1 cellular context compared by ENCODE assay signal in genomic region chr14:53217283-53217994, GRCh38.
TF ChIP-seq lines count a peak whose summit lies in the region.

No MANE protein-coding gene starts in this region.

TF ChIP-seq in HepG2, 621 proteins besides CTCF, POLR2A, EP300 and RAD21 (continued from another document and continues in another):
- TF ChIP-seq THAP8 (CRISPR knock-in tag; IDR thresholded peaks at IDR 0.05; ENCODE audit: borderline replicate concordance) (no peak), HNF4A (CRISPR knock-in tag; IDR thresholded peaks at IDR 0.05) (no peak), ZNF17 (CRISPR knock-in tag; IDR thresholded peaks at IDR 0.05) (no peak), ZNF263 (CRISPR knock-in tag; IDR thresholded peaks at IDR 0.05) (no peak), CENPBD1 (CRISPR knock-in tag; IDR thresholded peaks at IDR 0.05; ENCODE audit: borderline replicate concordance, low read depth) (no peak), KMT2A (CRISPR knock-in tag; IDR thresholded peaks at IDR 0.05) (no peak), ZFP36 (IDR thresholded peaks at IDR 0.05; ENCODE audit: borderline replicate concordance, low read depth, low read length, partially characterized antibody) (no peak), ZNF788 (CRISPR knock-in tag; IDR thresholded peaks at IDR 0.05; ENCODE audit: borderline replicate concordance) (peak; percentile 16; the same call in 1 of the 2 replicates), ADNP (CRISPR knock-in tag; IDR thresholded peaks at IDR 0.05) (no peak), ATF4 (CRISPR knock-in tag; IDR thresholded peaks at IDR 0.05) (no peak), ZMAT3 (CRISPR knock-in tag; conservative IDR thresholded peaks at IDR 0.05) (no peak), ETS1 (CRISPR knock-in tag; IDR thresholded peaks at IDR 0.05) (no peak), LCORL (IDR thresholded peaks at IDR 0.05) (no peak), LCORL (CRISPR knock-in tag; IDR thresholded peaks at IDR 0.05) (no peak), ZNF691 (CRISPR knock-in tag; IDR thresholded peaks at IDR 0.05; ENCODE audit: borderline replicate concordance, low read depth) (no peak), ZSCAN29 (CRISPR knock-in tag; conservative IDR thresholded peaks at IDR 0.05) (no peak), ZNF75D (CRISPR knock-in tag; IDR thresholded peaks at IDR 0.05; ENCODE audit: borderline replicate concordance) (no peak), MAFK (conservative IDR thresholded peaks at IDR 0.05 in 1 of 2, IDR thresholded peaks at IDR 0.05 in 1 of 2; ENCODE audit: low read length in 2 of 2) (no peak), ZNF280B (CRISPR knock-in tag; IDR thresholded peaks at IDR 0.05; ENCODE audit: borderline replicate concordance) (peak; percentile 57; the same call in 1 of the 2 replicates), ZNF747 (CRISPR knock-in tag; IDR thresholded peaks at IDR 0.05; ENCODE audit: borderline replicate concordance) (no peak; the same call in 1 of the 2 replicates), EEA1 (CRISPR knock-in tag; IDR thresholded peaks at IDR 0.05; ENCODE audit: borderline replicate concordance) (0 out of 2 replicates have a peak, but pooled peaks have one; percentile 43), SP2 (CRISPR knock-in tag; IDR thresholded peaks at IDR 0.05) (no peak), SOX6 (IDR thresholded peaks at IDR 0.05) (no peak), SOX6 (CRISPR knock-in tag; IDR thresholded peaks at IDR 0.05) (no peak), LBX2 (CRISPR knock-in tag; IDR thresholded peaks at IDR 0.05; ENCODE audit: borderline replicate concordance) (no peak), ZNF619 (CRISPR knock-in tag; IDR thresholded peaks at IDR 0.05) (no peak), JUNB (CRISPR knock-in tag; IDR thresholded peaks at IDR 0.05; ENCODE audit: borderline replicate concordance) (no peak), IKZF5 (CRISPR knock-in tag; IDR thresholded peaks at IDR 0.05) (0 out of 2 replicates have a peak, but pooled peaks have one; percentile 23), THRA (CRISPR knock-in tag; IDR thresholded peaks at IDR 0.05; ENCODE audit: borderline replicate concordance) (peak; percentile 34; the same call in 1 of the 2 replicates), ZNF30 (CRISPR knock-in tag; IDR thresholded peaks at IDR 0.05) (no peak), NR1H2 (CRISPR knock-in tag; IDR thresholded peaks at IDR 0.05; ENCODE audit: borderline replicate concordance, low read depth) (no peak), PHF21A (CRISPR knock-in tag; IDR thresholded peaks at IDR 0.05) (no peak; the same call in 1 of the 2 replicates), GMEB1 (CRISPR knock-in tag; IDR thresholded peaks at IDR 0.05; ENCODE audit: borderline replicate concordance) (no peak; the same call in 1 of the 2 replicates), ZBTB7A (CRISPR knock-in tag; IDR thresholded peaks at IDR 0.05) (0 out of 2 replicates have a peak, but pooled peaks have one; percentile 13), SAP130 (CRISPR knock-in tag; IDR thresholded peaks at IDR 0.05; ENCODE audit: low read depth) (peak; percentile 49; the same call in 1 of the 2 replicates), SNAI1 (CRISPR knock-in tag; IDR thresholded peaks at IDR 0.05; ENCODE audit: borderline replicate concordance) (no peak), SETDB1 (CRISPR knock-in tag; IDR thresholded peaks at IDR 0.05; ENCODE audit: borderline replicate concordance) (no peak), ELF1 (CRISPR knock-in tag; IDR thresholded peaks at IDR 0.05) (peak; percentile 71), ZBTB43 (CRISPR knock-in tag; conservative IDR thresholded peaks at IDR 0.05) (no peak), ZNF136 (CRISPR knock-in tag; IDR thresholded peaks at IDR 0.05; ENCODE audit: low read depth) (no peak), ZNF101 (CRISPR knock-in tag; IDR thresholded peaks at IDR 0.05; ENCODE audit: borderline replicate concordance, low read depth) (no peak), JUND (CRISPR knock-in tag; IDR thresholded peaks at IDR 0.05) (no peak), THAP7 (CRISPR knock-in tag; IDR thresholded peaks at IDR 0.05) (no peak; the same call in 1 of the 2 replicates), RBM22 (optimal IDR thresholded peaks at IDR 0.05; ENCODE audit: low read length) (no peak), PCBP1 (IDR thresholded peaks at IDR 0.05; ENCODE audit: borderline replicate concordance, low read depth, low read length) (no peak), ZUFSP (CRISPR knock-in tag; IDR thresholded peaks at IDR 0.05; ENCODE audit: borderline replicate concordance) (no peak), ZBTB37 (CRISPR knock-in tag; IDR thresholded peaks at IDR 0.05) (no peak), RARG (CRISPR knock-in tag; IDR thresholded peaks at IDR 0.05; ENCODE audit: low read depth) (no peak)
